In the genomic region with DNA sequence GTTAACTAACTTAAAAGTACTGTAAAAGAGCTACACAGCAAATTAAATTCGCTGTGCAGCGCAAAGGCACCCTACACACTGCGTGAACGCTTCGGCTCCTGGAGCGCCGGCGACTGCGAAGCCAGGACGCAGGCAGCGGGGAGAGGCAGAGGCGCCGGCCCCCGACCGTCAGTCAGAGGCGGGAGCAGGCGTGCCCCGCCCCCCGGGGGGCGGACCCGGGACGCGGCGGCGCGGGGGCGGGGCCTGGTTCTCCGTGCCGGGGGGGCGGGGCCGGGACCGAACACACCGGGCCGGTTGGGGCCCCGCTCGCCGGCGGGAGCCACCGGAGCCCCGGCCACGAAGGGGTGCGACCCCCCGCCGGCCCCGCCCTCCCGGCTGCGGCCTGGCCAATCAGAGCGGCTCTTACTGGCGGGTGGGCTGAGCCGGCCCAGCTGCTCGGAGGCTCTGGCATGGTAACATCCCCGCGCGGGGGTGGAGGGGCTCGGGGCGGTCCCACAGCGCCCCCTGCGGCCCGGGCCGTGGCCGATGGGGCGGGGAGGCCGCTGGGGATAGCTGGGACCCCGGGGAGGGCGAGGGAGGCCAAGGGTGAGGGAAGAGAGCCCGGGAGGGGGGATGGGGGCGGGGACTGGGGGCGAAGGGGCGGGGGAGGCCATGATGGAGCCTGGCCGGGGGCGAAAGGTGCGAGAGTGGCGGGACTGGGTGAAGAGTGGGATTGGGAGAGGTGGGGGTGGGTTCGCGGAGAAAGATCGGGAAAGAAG, we compare ENCODE assay signal across 8 cellular contexts. TPM values are rescaled to one million over a fixed set of nuclear protein-coding genes. Genes with fewer than 3 reads are reported as not detected.
DNase-seq lines count a peak whose midpoint lies in the region; ATAC-seq and TF ChIP-seq lines count a peak whose summit lies in the region.

A gene (plus strand): TSS at position 420 of the 758 bp plus-strand sequence. CDS start 30 bp downstream, at position 450.

- peak within 1 kb of the TSS; percentile 92 for H3K4me3 Mint-ChIP-seq in neural progenitor cell

- ATAC-seq in GM21786 (IDR thresholded peaks at IDR 0.05; ENCODE audit: unreplicated experiment) = peak; percentile 58

- H3K27me3 ChIP-seq in neural progenitor cell = peaks cover 13% of the 10 kb centered on the region

- H3K27me3 Mint-ChIP-seq in neural progenitor cell (ENCODE audit: insufficient read depth, low read depth) = peaks cover 12% of the 10 kb centered on the region

- H3K4me2 ChIP-seq in neural progenitor cell = peak within 1 kb of the TSS; percentile 91

- H2AFZ ChIP-seq in neural progenitor cell (replicated peaks) = peak within 1 kb of the TSS; percentile 90

- H3K9me3 ChIP-seq in neural progenitor cell (ENCODE audit: low read depth) = no peaks in the 10 kb centered on the region

- no peaks in the 10 kb centered on the region for H3K9me3 Mint-ChIP-seq in neural progenitor cell

- H3K36me3 ChIP-seq in neural progenitor cell = no peaks in the 10 kb centered on the region

- H3K4me3 ChIP-seq in fibroblast of villous mesenchyme (ENCODE audit: low read depth, low read length) (peak within 1 kb of the TSS; percentile 69), neural progenitor cell (peak within 1 kb of the TSS; percentile 77)

- H4K20me1 ChIP-seq in neural progenitor cell (ENCODE audit: low read depth) = no peaks in the 10 kb centered on the region

- no peaks in the 10 kb centered on the region for H3K36me3 Mint-ChIP-seq in neural progenitor cell

- DNase-seq in EH (ENCODE audit: low read depth) (peak; percentile 85), LHCN-M2 (ENCODE audit: low read depth) (peak; percentile 73), fibroblast of villous mesenchyme (ENCODE audit: low read depth) (peak; percentile 82), neural progenitor cell (ENCODE audit: low spot score) (peak; percentile 94), stromal cell of bone marrow (ENCODE audit: low read depth) (peak; percentile 61)
- peak; percentile 94 for DNase-seq in activated effector memory CD4-positive, alpha-beta T cell treated with anti-CD3 and anti-CD28 coated beads, Interleukin-2, amount 50 U/mL, for 16 hours

- H3K27ac Mint-ChIP-seq in neural progenitor cell = peak within 1 kb of the TSS; percentile 28

- H3K4me1 ChIP-seq in neural progenitor cell = peaks cover 12% of the 10 kb centered on the region

- no peak within 1 kb of the TSS for H3K9ac ChIP-seq in neural progenitor cell

- no peaks in the 10 kb centered on the region for H3K79me2 ChIP-seq in neural progenitor cell (ENCODE audit: low read depth)

- TF ChIP-seq POLR2A in Raji (IDR thresholded peaks at IDR 0.05; ENCODE audit: insufficient read depth, low read depth, low read length) = peak; percentile 82

- peak within 1 kb of the TSS; percentile 1 for H3K27ac ChIP-seq in neural progenitor cell

- TF ChIP-seq CTCF in fibroblast of villous mesenchyme (IDR thresholded peaks at IDR 0.05; ENCODE audit: insufficient read depth, low read depth, low read length) = peak; percentile 52
- TF ChIP-seq CTCF in neural progenitor cell (IDR thresholded peaks at IDR 0.05) = peak; percentile 66

- peaks cover 24% of the 10 kb centered on the region for H3K4me1 Mint-ChIP-seq in neural progenitor cell

- H3F3A ChIP-seq in neural progenitor cell (ENCODE audit: low read depth) = peaks cover 42% of the 10 kb centered on the region

RNA-seq across cellular contexts. Expression of the gene that starts here (rescaled TPM):
- total RNA-seq in LHCN-M2 (2014; rRNA removed) = 8.7 and 11.3 TPM in 2 replicates
- 7.3 TPM for polyA plus RNA-seq in LHCN-M2 (2012)
- 8.2 and 11.3 TPM in 2 replicates for total RNA-seq in fibroblast of villous mesenchyme
- 18.1 and 30.5 TPM in 2 replicates for total RNA-seq in neural progenitor cell (ENCODE audit: low replicate concordance)

Comparison
In these comparisons a context has a peak if more than half of its experiments do, and no peak if none do; other contexts are left out.
1. Peak in every context shown above with its lines: DNase-seq, ATAC-seq, H3K4me3 ChIP-seq and H3K27ac ChIP-seq.